ENCODE assay signal across 1 cellular context in genomic region chr6:157323114-157323923, GRCh38.
TF ChIP-seq lines count a peak whose summit lies in the region.

TSS of gene TMEM242 (minus strand) at chr6:157323519. CDS start at chr6:157323499, 20 bp downstream.

TF ChIP-seq in HepG2, 621 proteins besides CTCF, POLR2A, EP300 and RAD21 (continued from another document and continues in another):
- TF ChIP-seq ZNF609 (CRISPR knock-in tag; IDR thresholded peaks at IDR 0.05; ENCODE audit: borderline replicate concordance) (peak; percentile 84), ZNF513 (CRISPR knock-in tag; conservative IDR thresholded peaks at IDR 0.05) (0 out of 2 replicates have a peak, but pooled peaks have one; percentile 70), HIVEP1 (CRISPR knock-in tag; IDR thresholded peaks at IDR 0.05) (peak; percentile 78), ZNF136 (CRISPR knock-in tag; IDR thresholded peaks at IDR 0.05; ENCODE audit: low read depth) (peak; percentile 86; the same call in 1 of the 2 replicates), FOXP4 (CRISPR knock-in tag; IDR thresholded peaks at IDR 0.05) (peak; percentile 92), TBX2 (CRISPR knock-in tag; IDR thresholded peaks at IDR 0.05; ENCODE audit: borderline replicate concordance) (peak; percentile 96), MXD1 (CRISPR knock-in tag; IDR thresholded peaks at IDR 0.05) (peak; percentile 67; the same call in 1 of the 2 replicates), ZBTB3 (CRISPR knock-in tag; IDR thresholded peaks at IDR 0.05; ENCODE audit: borderline replicate concordance, low read depth) (peak; percentile 77; the same call in 1 of the 2 replicates), NONO (IDR thresholded peaks at IDR 0.05) (no peak), NONO (CRISPR knock-in tag; conservative IDR thresholded peaks at IDR 0.05) (peak; percentile 99), MAZ (IDR thresholded peaks at IDR 0.05; ENCODE audit: borderline replicate concordance, low read depth, low read length) (peak; percentile 87), MAZ (CRISPR knock-in tag; IDR thresholded peaks at IDR 0.05; ENCODE audit: low read depth) (peak; percentile 98), ZNF777 (CRISPR knock-in tag; IDR thresholded peaks at IDR 0.05) (peak; percentile 89), ZFP91 (CRISPR knock-in tag; IDR thresholded peaks at IDR 0.05; ENCODE audit: borderline replicate concordance) (peak; percentile 98), HNF4A (CRISPR knock-in tag; IDR thresholded peaks at IDR 0.05) (peak; percentile 80), ZNF207 (IDR thresholded peaks at IDR 0.05; ENCODE audit: borderline replicate concordance) (no peak), SAFB2 (CRISPR knock-in tag; IDR thresholded peaks at IDR 0.05; ENCODE audit: borderline replicate concordance, low read depth) (peak; percentile 83), GMEB2 (CRISPR knock-in tag; IDR thresholded peaks at IDR 0.05; ENCODE audit: low read depth) (peak; percentile 29; the same call in 1 of the 2 replicates), MATR3 (CRISPR knock-in tag; IDR thresholded peaks at IDR 0.05) (no peak), IRF9 (CRISPR knock-in tag; IDR thresholded peaks at IDR 0.05; ENCODE audit: borderline replicate concordance) (peak; percentile 97), HNRNPUL1 (IDR thresholded peaks at IDR 0.05; ENCODE audit: low read depth, low read length) (0 out of 2 replicates have a peak, but pooled peaks have one; percentile 58), ZNF407 (CRISPR knock-in tag; IDR thresholded peaks at IDR 0.05; ENCODE audit: not compliant biosample characterization) (peak; percentile 96), TEAD2 (CRISPR knock-in tag; IDR thresholded peaks at IDR 0.05) (peak; percentile 27; the same call in 1 of the 2 replicates), ZNF414 (CRISPR knock-in tag; IDR thresholded peaks at IDR 0.05) (peak; percentile 99), ZNF550 (CRISPR knock-in tag; IDR thresholded peaks at IDR 0.05; ENCODE audit: borderline replicate concordance) (peak; percentile 32; the same call in 1 of the 2 replicates)
